In the genomic region with DNA sequence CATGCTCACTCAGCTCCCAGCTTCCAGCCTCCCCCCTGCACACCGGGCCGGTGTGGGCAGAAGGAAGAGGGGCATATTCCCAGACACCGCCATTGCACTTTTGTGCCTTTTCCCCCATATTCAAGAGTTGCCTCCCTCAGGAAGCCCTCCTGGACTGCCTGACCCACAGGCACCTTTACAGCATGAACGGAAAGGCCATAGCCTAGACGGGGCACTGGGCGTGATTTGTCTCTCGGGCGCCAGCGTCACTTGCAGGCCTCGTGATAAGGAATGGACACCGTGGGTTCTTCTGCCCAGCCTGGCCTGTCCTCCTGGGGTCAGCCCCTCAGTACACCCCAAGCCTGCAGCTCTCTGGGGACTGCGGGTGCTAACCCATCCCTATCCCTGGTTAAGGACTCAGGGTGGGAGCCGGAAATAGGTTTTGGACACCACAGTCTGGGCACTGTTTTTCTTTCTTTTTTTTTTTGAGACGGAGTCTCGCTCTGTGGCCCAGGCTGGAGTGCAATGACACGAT, we compare ENCODE assay signal across 6 cellular contexts. TPM values are rescaled to one million over a fixed set of nuclear protein-coding genes. Genes with fewer than 3 reads are reported as not detected.
A peak's percentile ranks its signal among the peaks of the same experiment; 100 is the strongest.
DNase-seq lines count a peak whose midpoint lies in the region; ATAC-seq and TF ChIP-seq lines count a peak whose summit lies in the region.

No MANE protein-coding gene starts in this region.

- intact Hi-C loops in lower leg skin (cut with DNase I; ENCODE audit: low total_unique reads) = no loop called here

- no peak for TF ChIP-seq POLR2A in lower leg skin (IDR thresholded peaks at IDR 0.05)

- H3K4me1 Mint-ChIP-seq in naive thymus-derived CD8-positive, alpha-beta T cell = peaks cover 23 to 72% (median 63%) of the 10 kb centered on the region in 4 donors

- 13 to 14% methylated on average over 16 of the region's 16 CpGs for WGBS in lower leg skin, 2 donors

- POLR2A ChIA-PET in naive thymus-derived CD8-positive, alpha-beta T cell (lab: Charles Lee) = interaction anchor here (0.6 to 4.7 kb wide), 9 partner anchors 9 to 164 kb away, joined by 4 to 52 read pairs (median 6); partner anchors contain the start of genes MBD3 and TCF3

- in situ Hi-C loops in astrocyte of the cerebellum (cut with HindIII; ENCODE audit: low sequenced_read_pairs) = no loop called here

- ATAC-seq in GM18867 (IDR thresholded peaks at IDR 0.05; ENCODE audit: unreplicated experiment) = peak; percentile 2
- ATAC-seq in naive thymus-derived CD8-positive, alpha-beta T cell = no peak

- DNase-seq in astrocyte of the cerebellum (ENCODE audit: low read depth) = no peak
- no peak for DNase-seq in naive thymus-derived CD8-positive, alpha-beta T cell
- no peak for DNase-seq in dermis blood vessel endothelial cell
- no peak for DNase-seq in superior temporal gyrus (ENCODE audit: extremely low spot score)
- no peak for DNase-seq in lower leg skin (ENCODE audit: low spot score in 2 of 2)

- TF ChIP-seq CTCF in astrocyte of the cerebellum (IDR thresholded peaks at IDR 0.05; ENCODE audit: low read depth, low read length, missing control alignments) (no peak), lower leg skin (IDR thresholded peaks at IDR 0.05) (no peak)

- H3K4me3 ChIP-seq in astrocyte of the cerebellum (ENCODE audit: low read depth, low read length) = peak overlapping the region; percentile 61
- H3K4me3 ChIP-seq in lower leg skin (ENCODE audit: low read depth, poor library complexity, severe bottlenecking) = no peak overlapping the region

- H3K36me3 Mint-ChIP-seq in naive thymus-derived CD8-positive, alpha-beta T cell = peaks cover 0 to 8% (median 3%) of the 10 kb centered on the region in 3 donors

- no peaks in the 10 kb centered on the region for H3K27me3 Mint-ChIP-seq in naive thymus-derived CD8-positive, alpha-beta T cell

- no peaks in the 10 kb centered on the region for H3K9me3 Mint-ChIP-seq in naive thymus-derived CD8-positive, alpha-beta T cell

- peak overlapping the region; percentile 91 to 99 (median 98) for H3K4me3 Mint-ChIP-seq in naive thymus-derived CD8-positive, alpha-beta T cell

- peak overlapping the region; percentile 94 to 100 (median 98) for H3K27ac Mint-ChIP-seq in naive thymus-derived CD8-positive, alpha-beta T cell

RNA-seq across cellular contexts. Expression of gene UQCR11, which starts 0.9 kb away (rescaled TPM):
- total RNA-seq in naive thymus-derived CD8-positive, alpha-beta T cell = 100 to 1,000 TPM; 130 to 132 TPM
- polyA plus RNA-seq in naive thymus-derived CD8-positive, alpha-beta T cell = 100 to 1,000 TPM; 545 to 646 (median 558) TPM
- total RNA-seq in dermis blood vessel endothelial cell = 48.8 and 62.1 TPM in 2 replicates
- 10 to 100 TPM; 24.8 to 71.8 (median 46.1) TPM for total RNA-seq in lower leg skin

RNA-seq across cellular contexts. Expression of gene MBD3, which starts 13.5 kb away (rescaled TPM):
- total RNA-seq in naive thymus-derived CD8-positive, alpha-beta T cell = 10 to 100 TPM; 74.2 to 77.4 TPM
- polyA plus RNA-seq in naive thymus-derived CD8-positive, alpha-beta T cell = 10 to 100 TPM in 2 of 3 donors, 1 to 10 TPM in 1; 9.6 to 23.5 (median 12.8) TPM
- total RNA-seq in dermis blood vessel endothelial cell = 119 and 194 TPM in 2 replicates
- 10 to 100 TPM; 51.7 to 85.7 (median 79.3) TPM for total RNA-seq in lower leg skin

RNA-seq across cellular contexts. Expression of gene MEX3D, which starts 38.1 kb away (rescaled TPM):
- total RNA-seq in naive thymus-derived CD8-positive, alpha-beta T cell = 1 to 10 TPM; 3.0 to 4.4 TPM
- under 1 TPM in 1 of 3 donors, not detected in 2; 0.08 TPM for polyA plus RNA-seq in naive thymus-derived CD8-positive, alpha-beta T cell
- total RNA-seq in dermis blood vessel endothelial cell (82.4 and 121 TPM in 2 replicates), lower leg skin (10 to 100 TPM; 37.3 to 44.1 (median 42.2) TPM)

RNA-seq across cellular contexts. Expression of gene TCF3, which starts 46.2 kb away (rescaled TPM):
- 100 to 1,000 TPM in 1 of 2 experiments, 10 to 100 TPM in 1; 97.4 to 102 TPM for total RNA-seq in naive thymus-derived CD8-positive, alpha-beta T cell
- polyA plus RNA-seq in naive thymus-derived CD8-positive, alpha-beta T cell = 10 to 100 TPM in 2 of 3 donors, 1 to 10 TPM in 1; 7.8 to 33.0 (median 13.0) TPM
- total RNA-seq in dermis blood vessel endothelial cell (94.1 and 144 TPM in 2 replicates), lower leg skin (100 to 1,000 TPM in 1 of 4 donors, 10 to 100 TPM in 3; 61.0 to 105 (median 69.0) TPM)

Comparison
In these comparisons a context has a peak if more than half of its experiments do, and no peak if none do; other contexts are left out.
1. RNA of gene MEX3D, which starts 38.1 kb away (total RNA-seq): 82.4 to 121 TPM in dermis blood vessel endothelial cell and 37.3 to 44.1 TPM in lower leg skin; 3.0 to 4.4 TPM in naive thymus-derived CD8-positive, alpha-beta T cell; every median in the first group is over 4 times any median in the second.